Comparison of ENCODE assay signal across 8 cellular contexts in the genomic region with DNA sequence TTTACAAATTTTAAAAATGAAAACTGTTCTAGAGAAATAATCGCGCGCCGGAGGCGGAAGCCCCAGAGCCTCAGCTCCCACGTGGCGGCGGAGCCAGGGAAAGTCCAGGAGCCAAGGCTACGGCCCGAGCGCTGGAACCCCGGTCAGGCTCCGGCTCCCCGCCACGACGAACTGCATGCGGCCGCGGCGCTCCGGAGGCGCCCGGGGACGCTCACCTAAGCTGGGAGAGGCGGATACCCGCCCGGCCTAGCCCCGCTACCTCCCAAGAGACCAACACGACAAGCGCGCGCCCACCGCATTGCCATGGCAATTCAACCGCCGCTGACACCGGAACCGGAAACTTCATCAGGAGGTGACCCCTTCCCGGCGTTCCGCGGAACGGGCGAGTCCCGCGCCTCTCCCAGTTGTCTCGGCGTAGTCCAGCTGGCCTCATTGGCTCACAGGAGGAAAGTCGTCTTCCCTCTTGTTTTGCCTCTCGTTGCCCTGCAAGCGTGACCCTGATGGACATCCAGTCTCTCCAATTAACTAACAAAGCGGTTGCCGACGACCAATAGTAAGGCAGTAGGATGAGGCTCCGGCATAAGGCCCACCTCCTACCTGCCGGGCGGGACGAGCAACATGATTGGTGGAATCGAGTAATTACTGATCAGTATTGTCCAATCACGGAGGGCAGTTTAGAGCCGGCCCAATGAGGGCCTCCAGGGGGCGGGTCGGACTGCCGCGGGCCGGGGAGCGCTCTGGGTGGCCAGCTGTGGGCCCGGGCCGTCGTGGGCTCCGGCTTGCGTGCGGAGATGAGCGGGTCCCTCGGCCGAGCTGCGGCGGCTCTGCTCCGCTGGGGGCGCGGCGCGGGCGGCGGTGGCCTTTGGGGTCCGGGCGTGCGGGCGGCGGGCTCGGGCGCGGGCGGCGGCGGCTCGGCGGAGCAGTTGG. TPM values are rescaled to one million over a fixed set of nuclear protein-coding genes. Genes with fewer than 3 reads are reported as not detected.
DNase-seq lines count a peak whose midpoint lies in the region; ATAC-seq, FAIRE-seq and TF ChIP-seq lines count a peak whose summit lies in the region.

GLRX5 (plus strand) TSS at position 752 of the 927 bp plus-strand sequence; CDS start at position 792, 40 bp downstream.

- intact Hi-C loops in Right ventricle myocardium superior (cut with DNase I) (no loop called here), pancreas (cut with DNase I) (no loop called here), tibial artery (cut with DNase I; ENCODE audit: low total_unique reads) (no loop called here)

- H3K27ac ChIP-seq in pancreas (peak within 1 kb of the TSS; percentile 70 to 89 (median 80)), tibial artery (peak within 1 kb of the TSS; percentile 88 to 92)

- TF ChIP-seq CTCF in GM12875 (IDR thresholded peaks at IDR 0.05; ENCODE audit: borderline replicate concordance, insufficient read depth, low read depth, low read length) (no peak), pancreas (IDR thresholded peaks at IDR 0.05) (no peak), tibial artery (IDR thresholded peaks at IDR 0.05) (peak in 1 of 2 experiments; percentile 50)

- H3K36me3 ChIP-seq in adipocyte (ENCODE audit: control insufficient read depth, insufficient read depth, low read length, severe bottlenecking) (no peaks in the 10 kb centered on the region), pancreas (no peaks in the 10 kb centered on the region), tibial artery (no peaks in the 10 kb centered on the region)

- peak within 1 kb of the TSS; percentile 87 for H3K4me3 ChIP-seq in GM12875 (ENCODE audit: low read depth, low read length)
- H3K4me3 ChIP-seq in adipocyte (ENCODE audit: low read length), result peak within 1 kb of the TSS; percentile 91
- peak within 1 kb of the TSS; percentile 84 to 95 (median 88) for H3K4me3 ChIP-seq in pancreas
- peak within 1 kb of the TSS; percentile 94 to 95 for H3K4me3 ChIP-seq in tibial artery

- H3K9ac ChIP-seq in adipocyte (ENCODE audit: low read length), result peak within 1 kb of the TSS; percentile 90

- H3K9me3 ChIP-seq in adipocyte (ENCODE audit: control insufficient read depth, low read length) (no peaks in the 10 kb centered on the region), pancreas (no peaks in the 10 kb centered on the region), tibial artery (no peaks in the 10 kb centered on the region)

- WGBS in pancreas, 2 donors, result 0 to 1% methylated on average over 70 to 97 of the region's 97 CpGs

- no peaks in the 10 kb centered on the region for H3K27me3 ChIP-seq in adipocyte (replicated peaks; ENCODE audit: control insufficient read depth, insufficient read depth, low read length)
- H3K27me3 ChIP-seq in pancreas, result no peaks in the 10 kb centered on the region
- no peaks in the 10 kb centered on the region for H3K27me3 ChIP-seq in tibial artery

- ATAC-seq in HG02798 (IDR thresholded peaks at IDR 0.05; ENCODE audit: poor library complexity, unreplicated experiment), result peak; percentile 90
- peak; percentile 94 for ATAC-seq in Right ventricle myocardium superior (ENCODE audit: poor library complexity)
- peak; percentile 92 to 96 (median 94) for ATAC-seq in pancreas

- FAIRE-seq in pancreas (lab: Jason Lieb, UNC), result peak; percentile 98

- DNase-seq in NCI-H1436 (lab: John Stamatoyannopoulos, UW) (peak; percentile 97), T follicular helper cell (ENCODE audit: low read depth) (peak; percentile 97), adipocyte (ENCODE audit: low read depth) (peak; percentile 100), Right ventricle myocardium superior (peak; percentile 98), pancreas (peak; percentile 93 to 99 (median 99)), tibial artery (peak; percentile 100)

- H3K4me1 ChIP-seq in adipocyte (ENCODE audit: control insufficient read depth, insufficient read depth, low read length), result peaks cover 65% of the 10 kb centered on the region
- H3K4me1 ChIP-seq in pancreas, result peaks cover 21 to 53% (median 44%) of the 10 kb centered on the region in 3 donors
- peaks cover 0 to 69% (median 59%) of the 10 kb centered on the region in 4 donors for H3K4me1 ChIP-seq in tibial artery

RNA-seq across cellular contexts. Expression of gene GLRX5, which starts in this region (rescaled TPM):
- total RNA-seq in Right ventricle myocardium superior (85.4 TPM), pancreas (10 to 100 TPM in 4 of 6 donors, 1 to 10 TPM in 2; 8.8 to 16.6 (median 12.8) TPM)
- polyA plus RNA-seq in pancreas, result 10 to 100 TPM; 15.1 to 22.9 TPM

Comparison
In these comparisons a context has a peak if more than half of its experiments do, and no peak if none do; other contexts are left out.
1. Peak in every context shown above with its lines: DNase-seq, ATAC-seq, H3K4me3 ChIP-seq and H3K27ac ChIP-seq.